ENCODE assay signal across 8 cellular contexts in the genomic region with DNA sequence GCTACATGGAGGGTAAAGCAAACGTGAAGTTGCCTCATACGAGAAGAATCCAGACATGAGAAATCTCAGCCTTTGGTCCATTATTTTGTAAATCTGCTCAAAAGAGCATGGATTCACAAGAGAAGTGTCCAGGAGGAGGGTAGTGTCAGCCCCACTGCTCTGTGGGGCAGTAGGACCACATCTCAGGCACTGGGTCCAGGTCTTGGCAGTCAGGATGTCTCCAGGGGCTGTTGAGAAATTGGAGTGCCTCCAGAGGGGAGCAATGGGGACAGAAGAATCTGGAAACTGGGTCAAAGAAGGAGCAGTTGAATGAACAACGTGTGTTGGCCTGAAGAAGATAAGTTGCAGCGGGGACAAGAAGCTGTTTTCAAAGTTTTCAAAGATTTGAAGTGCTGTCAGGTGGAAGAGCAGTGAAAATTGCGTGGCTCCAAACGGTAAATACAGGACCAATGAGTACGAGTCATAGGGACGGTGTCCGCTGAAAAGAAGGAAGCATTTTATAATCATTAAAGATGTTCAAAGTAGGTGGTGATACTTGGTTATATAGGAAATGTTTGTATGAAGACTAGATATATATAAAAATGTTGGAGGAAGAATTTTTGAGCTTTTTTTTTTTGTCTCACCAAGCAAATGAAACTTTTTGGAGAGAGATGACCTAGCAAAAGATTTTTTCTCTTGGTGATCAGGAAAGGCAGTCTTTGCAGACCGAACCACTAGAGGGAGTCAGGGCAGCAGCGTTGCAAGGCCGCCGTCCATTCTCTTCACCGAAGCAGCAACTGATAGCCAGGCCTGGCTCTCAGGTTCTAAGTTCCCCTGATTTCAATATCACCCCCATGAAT. TPM values are rescaled to one million over a fixed set of nuclear protein-coding genes. Genes with fewer than 3 reads are reported as not detected.
DNase-seq lines count a peak whose midpoint lies in the region; ATAC-seq and TF ChIP-seq lines count a peak whose summit lies in the region.

No MANE protein-coding gene starts in this region.

- ATAC-seq in thoracic aorta (ENCODE audit: insufficient number of reproducible peaks, low FRiP score, low read depth) (peak; percentile 78), GM21447 (IDR thresholded peaks at IDR 0.05; ENCODE audit: unreplicated experiment) (no peak)

- H3K4me1 ChIP-seq in thoracic aorta (ENCODE audit: control insufficient read depth in 1 of 2, low read depth in 2 of 2): peaks cover 6 to 17% of the 10 kb centered on the region in 2 donors

- H3K27ac ChIP-seq in thoracic aorta: peak overlapping the region in 1 of 2 donors; percentile 33

- no peaks in the 10 kb centered on the region for H3K27me3 ChIP-seq in thoracic aorta (replicated peaks; ENCODE audit: insufficient read depth)

- H3K9me3 ChIP-seq in thoracic aorta: no peaks in the 10 kb centered on the region

- TF ChIP-seq CTCF in fibroblast of villous mesenchyme (IDR thresholded peaks at IDR 0.05; ENCODE audit: insufficient read depth, low read depth, low read length) (peak; percentile 93), thoracic aorta (IDR thresholded peaks at IDR 0.05) (peak; percentile 86)

- H3K36me3 ChIP-seq in thoracic aorta: no peaks in the 10 kb centered on the region

- H3K4me3 ChIP-seq in fibroblast of villous mesenchyme (ENCODE audit: low read depth, low read length) (no peak overlapping the region), thoracic aorta (no peak overlapping the region)

- DNase-seq in ELF-1 (ENCODE audit: low read depth, low spot score): peak; percentile 69
- DNase-seq in HT1080 (ENCODE audit: low read depth): peak; percentile 73
- DNase-seq in RPMI8226: peak; percentile 75
- peak; percentile 5 to 17 for DNase-seq in activated T-helper 1 cell treated with anti-CD3 and anti-CD28 coated beads, Interleukin-2, amount 50 U/mL, for 16 hours (ENCODE audit: low read depth in 1 of 2, low spot score in 1 of 2)
- peak; percentile 79 for DNase-seq in fibroblast of villous mesenchyme (ENCODE audit: low read depth)
- DNase-seq in nucleus accumbens (lab: John Stamatoyannopoulos, UW): peak in 50 of 56 donors; percentile 3 to 87 (median 56)
- DNase-seq in thoracic aorta (ENCODE audit: low spot score): peak; percentile 17

RNA-seq across cellular contexts. Expression of gene ZBED3, which starts 57.1 kb away (rescaled TPM):
- total RNA-seq in HT1080 (2014; rRNA removed; shearing (Covaris generic)): 0.60 and 0.76 TPM in 2 replicates
- polyA plus RNA-seq in HT1080 (2015; cell fraction: cytosol; rRNA removed): 4.2 and 5.5 TPM in 2 replicates
- 3.7 and 4.9 TPM in 2 replicates for polyA plus RNA-seq in HT1080 (2015; cell fraction: nucleus; rRNA removed)
- 1.3 and 2.6 TPM in 2 replicates for total RNA-seq in fibroblast of villous mesenchyme
- 1 to 10 TPM; 4.4 to 6.2 TPM for total RNA-seq in thoracic aorta

Comparison
In these comparisons a context has a peak if more than half of its experiments do, and no peak if none do; other contexts are left out.
1. DNase-seq: peak in every context shown above with its lines; median percentile 79 in fibroblast of villous mesenchyme; 75 in RPMI8226; 73 in HT1080; 69 in ELF-1; 56 in nucleus accumbens; 17 in thoracic aorta; 11 in activated T-helper 1 cell treated with anti-CD3 and anti-CD28 coated beads, Interleukin-2, amount 50 U/mL, for 16 hours.